3 cellular contexts compared by ENCODE assay signal in the genomic region with DNA sequence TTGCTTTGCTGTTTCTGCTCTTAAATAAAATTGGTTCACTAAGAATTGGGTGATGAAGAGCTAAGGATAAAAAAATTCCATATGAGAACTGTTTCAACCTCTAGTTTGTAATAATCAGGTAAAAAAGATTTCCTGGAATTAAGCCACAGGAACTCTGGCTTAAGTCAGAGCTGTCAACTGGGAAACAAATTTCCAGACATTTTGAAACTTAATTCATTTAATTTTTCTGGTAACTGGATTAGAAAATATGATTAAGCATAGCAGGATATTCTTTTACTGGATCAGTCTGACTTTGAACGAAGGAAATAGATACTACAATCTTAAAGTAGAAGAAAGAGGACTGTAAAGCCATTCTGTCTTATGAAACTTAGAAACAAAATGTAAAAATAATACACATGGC. TPM values are rescaled to one million over a fixed set of nuclear protein-coding genes. Genes with fewer than 3 reads are reported as not detected.
"Had no signal": no experiment of that assay in that cellular context is flagged by ENCODE, and none has a peak within 500 bp of the region (broad histone marks: within the 10 kb centered on the region; RNA-seq: fewer than 3 reads in every experiment).

No MANE protein-coding gene starts in this region.

- DNase-seq: GDM1, GF-D8 had no signal

- H3K4me3 ChIP-seq: GM12878 had no signal

- ATAC-seq: GM12878 had no signal

RNA-seq across cellular contexts. Expression of gene VIP, which starts 1.3 kb away (rescaled TPM):
- polyA plus RNA-seq: GM12878 had no signal

RNA-seq across cellular contexts. Expression of gene MYCT1, which starts 51.6 kb away (rescaled TPM):
- total RNA-seq: GM12878 had no signal
